2 cellular contexts compared by ENCODE assay signal in genomic region chr1:51473716-51474115, GRCh38.
TF ChIP-seq lines count a peak whose summit lies in the region.

No MANE protein-coding gene starts in this region.

TF ChIP-seq in GM12878, 131 proteins besides CTCF, POLR2A, EP300 and RAD21:
- TF ChIP-seq SKIL (IDR thresholded peaks at IDR 0.05; ENCODE audit: low read depth, poor library complexity, severe bottlenecking) = no peak
- no peak for TF ChIP-seq RELA (IDR thresholded peaks at IDR 0.05; ENCODE audit: borderline replicate concordance, partially characterized antibody)
- no peak for TF ChIP-seq YY1 (IDR thresholded peaks at IDR 0.05; ENCODE audit: low read depth, low read length)
- TF ChIP-seq TARDBP (IDR thresholded peaks at IDR 0.05; ENCODE audit: borderline replicate concordance) = no peak
- TF ChIP-seq BCL11A (IDR thresholded peaks at IDR 0.05; ENCODE audit: low read depth, low read length) = no peak
- no peak for TF ChIP-seq RB1 (IDR thresholded peaks at IDR 0.05; ENCODE audit: borderline replicate concordance)
- TF ChIP-seq STAT1 (conservative IDR thresholded peaks at IDR 0.05) = no peak
- TF ChIP-seq POU2F2 (IDR thresholded peaks at IDR 0.05; ENCODE audit: borderline replicate concordance, low read depth, low read length) = no peak
- TF ChIP-seq HDGF (IDR thresholded peaks at IDR 0.05) = no peak
- TF ChIP-seq E4F1 (IDR thresholded peaks at IDR 0.05; ENCODE audit: borderline replicate concordance, partially characterized antibody) = no peak
- no peak for TF ChIP-seq KDM1A (IDR thresholded peaks at IDR 0.05; ENCODE audit: borderline replicate concordance)
- TF ChIP-seq CREB1 (IDR thresholded peaks at IDR 0.05; ENCODE audit: low read depth) = no peak
- TF ChIP-seq SREBF2 (IDR thresholded peaks at IDR 0.05; ENCODE audit: low read length) = no peak
- TF ChIP-seq ATF7 (IDR thresholded peaks at IDR 0.05; ENCODE audit: low read depth) = no peak
- TF ChIP-seq BACH1 (IDR thresholded peaks at IDR 0.05; ENCODE audit: borderline replicate concordance) = no peak
- no peak for TF ChIP-seq TCF3 (IDR thresholded peaks at IDR 0.05; ENCODE audit: borderline replicate concordance, insufficient read depth, low read depth, low read length)

TF ChIP-seq in SK-N-SH treated with all-trans-retinoic acid at 6 μM for 48 hours, 23 proteins besides CTCF, POLR2A, EP300 and RAD21 (continued from another document):
- TF ChIP-seq ARNTL (CRISPR knock-in tag; IDR thresholded peaks at IDR 0.05; ENCODE audit: borderline replicate concordance, low read depth) = no peak
- no peak for TF ChIP-seq ZFP30 (CRISPR knock-in tag; IDR thresholded peaks at IDR 0.05)
- no peak for TF ChIP-seq ZNF70 (CRISPR knock-in tag; IDR thresholded peaks at IDR 0.05)
- no peak for TF ChIP-seq ZC3H10 (CRISPR knock-in tag; IDR thresholded peaks at IDR 0.05)
- TF ChIP-seq CSDC2 (CRISPR knock-in tag; IDR thresholded peaks at IDR 0.05) = no peak
- TF ChIP-seq RARB (CRISPR knock-in tag; IDR thresholded peaks at IDR 0.05) = no peak
TF ChIP-seq in SK-N-SH treated with all-trans-retinoic acid at 6 μM for 48 hours: peak in this region for 0.
